ENCODE assay signal across 8 cellular contexts in the genomic region with DNA sequence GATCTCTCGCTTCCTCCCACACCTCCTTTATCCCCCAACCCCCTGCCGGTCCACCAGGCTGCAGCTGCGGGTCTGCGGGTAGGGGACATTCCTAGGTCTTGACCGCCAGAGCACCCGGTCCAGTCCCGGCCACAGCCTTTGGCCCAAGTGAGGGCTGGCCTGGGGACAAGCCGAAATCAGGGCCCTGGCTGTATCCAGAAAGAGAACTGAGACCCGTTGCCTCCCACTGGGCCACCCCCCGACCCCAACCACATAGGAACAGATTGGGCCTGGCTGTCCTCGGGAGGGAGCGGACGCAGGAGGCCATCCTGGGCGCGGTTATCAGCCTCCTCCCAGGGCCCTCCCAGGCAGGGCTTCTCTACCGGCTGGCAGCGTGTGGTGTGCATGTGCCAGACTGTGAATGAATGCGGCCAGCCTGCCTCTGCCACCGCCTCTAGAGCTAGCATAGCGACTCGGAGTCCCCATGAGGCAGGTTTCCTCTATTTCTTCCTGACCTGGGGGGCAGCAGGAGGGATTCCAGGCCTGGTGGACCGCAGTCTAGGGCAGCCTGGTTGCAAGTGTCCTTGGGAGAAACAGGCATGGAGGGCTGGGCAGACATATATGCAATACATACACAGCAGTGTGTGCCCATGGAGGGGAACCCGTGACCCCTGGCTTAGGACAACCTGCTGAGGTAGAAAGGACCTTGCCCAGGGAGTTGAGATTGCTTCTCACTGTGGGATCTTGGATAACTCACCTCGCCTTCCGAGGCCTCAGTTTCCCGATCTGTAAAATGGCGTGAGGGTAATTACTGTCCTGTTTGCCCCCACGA. TPM values are rescaled to one million over a fixed set of nuclear protein-coding genes. Genes with fewer than 3 reads are reported as not detected.
A peak's percentile ranks its signal among the peaks of the same experiment; 100 is the strongest.
DNase-seq lines count a peak whose midpoint lies in the region; ATAC-seq and TF ChIP-seq lines count a peak whose summit lies in the region.

No MANE protein-coding gene starts in this region.

- H3K9me3 Mint-ChIP-seq in activated CD8-positive, alpha-beta memory T cell treated with anti-CD3 and anti-CD28 coated beads, Interleukin-2, amount 10 ng/mL, durations not matched to agents 7 days and 5 days (ENCODE audit: low read depth): no peaks in the 10 kb centered on the region

- no peak for TF ChIP-seq CTCF in cardiac muscle cell (IDR thresholded peaks at IDR 0.05; ENCODE audit: low read depth, low read length)
- no peak for TF ChIP-seq CTCF in esophagus squamous epithelium (IDR thresholded peaks at IDR 0.05)

- ATAC-seq in Right ventricle myocardium inferior (no peak), GM21786 (IDR thresholded peaks at IDR 0.05; ENCODE audit: unreplicated experiment) (no peak)
- peak; percentile 17 for ATAC-seq in activated CD8-positive, alpha-beta memory T cell treated with anti-CD3 and anti-CD28 coated beads, Interleukin-2, amount 10 ng/mL, durations not matched to agents 7 days and 5 days

- CTCF ChIA-PET in activated CD8-positive, alpha-beta memory T cell treated with anti-CD3 and anti-CD28 coated beads, Interleukin-2, amount 10 ng/mL, durations not matched to agents 7 days and 5 days (lab: Charles Lee): interaction anchor here (1.0 to 1.8 kb wide), 3 partner anchors 38 to 39 kb away, joined by 4 read pairs; a partner anchor contains a TSS

- H3K27ac ChIP-seq in cardiac muscle cell (no peak overlapping the region), esophagus squamous epithelium (peak overlapping the region; percentile 86 to 94 (median 86))

- H3K4me3 ChIP-seq in cardiac muscle cell (peak overlapping the region; percentile 57), esophagus squamous epithelium (peak overlapping the region; percentile 54 to 78 (median 67))

- no peaks in the 10 kb centered on the region for H3K36me3 ChIP-seq in cardiac muscle cell
- peaks cover 0 to 1% (median 0%) of the 10 kb centered on the region in 3 donors for H3K36me3 ChIP-seq in esophagus squamous epithelium

- TF ChIP-seq POLR2A in esophagus squamous epithelium (IDR thresholded peaks at IDR 0.05): no peak

- peaks cover 37% of the 10 kb centered on the region for H3K4me1 Mint-ChIP-seq in activated CD8-positive, alpha-beta memory T cell treated with anti-CD3 and anti-CD28 coated beads, Interleukin-2, amount 10 ng/mL, durations not matched to agents 7 days and 5 days

- H3K4me3 Mint-ChIP-seq in activated CD8-positive, alpha-beta memory T cell treated with anti-CD3 and anti-CD28 coated beads, Interleukin-2, amount 10 ng/mL, durations not matched to agents 7 days and 5 days: peak overlapping the region; percentile 73

- peaks cover 38% of the 10 kb centered on the region for H3K27me3 Mint-ChIP-seq in activated CD8-positive, alpha-beta memory T cell treated with anti-CD3 and anti-CD28 coated beads, Interleukin-2, amount 10 ng/mL, durations not matched to agents 7 days and 5 days

- DNase-seq in cardiac muscle cell (ENCODE audit: low read depth in 1 of 2, low spot score in 1 of 2) (peak in 1 of 2 donors; percentile 50), Right ventricle myocardium inferior (ENCODE audit: missing footprints) (no peak), esophagus squamous epithelium (lab: John Stamatoyannopoulos, UW) (no peak), posterior cingulate gyrus (peak in 7 of 10 donors; percentile 26 to 91 (median 53)), NCI-H526 treated with DMSO at 0.1 percent for 48 hours (lab: John Stamatoyannopoulos, UW) (no peak), superior temporal gyrus (ENCODE audit: extremely low spot score) (no peak)
- peak; percentile 58 for DNase-seq in activated CD8-positive, alpha-beta memory T cell treated with anti-CD3 and anti-CD28 coated beads, Interleukin-2, amount 10 ng/mL, durations not matched to agents 7 days and 5 days

- 28 to 43% methylated on average over 6 to 12 of the region's 28 CpGs for WGBS in esophagus squamous epithelium, 2 donors

- H3K27me3 ChIP-seq in cardiac muscle cell (no peaks in the 10 kb centered on the region), esophagus squamous epithelium (peaks cover 0 to 68% (median 3%) of the 10 kb centered on the region in 4 donors)

- intact Hi-C loops in Right ventricle myocardium inferior (cut with DNase I): no loop called here
- intact Hi-C loops in esophagus squamous epithelium (cut with DNase I): no loop called here
- intact Hi-C loops in posterior cingulate gyrus (cut with DNase I): no loop called here

- peaks cover 15% of the 10 kb centered on the region for H3K4me1 ChIP-seq in cardiac muscle cell (ENCODE audit: low read depth)
- H3K4me1 ChIP-seq in esophagus squamous epithelium: peaks cover 26 to 93% (median 33%) of the 10 kb centered on the region in 3 donors

- H3K9me3 ChIP-seq in cardiac muscle cell (ENCODE audit: low read depth): no peaks in the 10 kb centered on the region
- H3K9me3 ChIP-seq in esophagus squamous epithelium: no peaks in the 10 kb centered on the region

- H3K27ac Mint-ChIP-seq in activated CD8-positive, alpha-beta memory T cell treated with anti-CD3 and anti-CD28 coated beads, Interleukin-2, amount 10 ng/mL, durations not matched to agents 7 days and 5 days: peak overlapping the region; percentile 40

- H3K36me3 Mint-ChIP-seq in activated CD8-positive, alpha-beta memory T cell treated with anti-CD3 and anti-CD28 coated beads, Interleukin-2, amount 10 ng/mL, durations not matched to agents 7 days and 5 days: no peaks in the 10 kb centered on the region

RNA-seq across cellular contexts. Expression of a gene that starts 1.2 kb away (rescaled TPM):
- total RNA-seq in cardiac muscle cell (11.6 and 13.7 TPM in 2 replicates), Right ventricle myocardium inferior (2.9 TPM), esophagus squamous epithelium (10 to 100 TPM; 14.0 to 32.6 (median 16.1) TPM)
- 5.7 and 6.1 TPM in 2 replicates for polyA plus RNA-seq in cardiac muscle cell
- total RNA-seq in activated CD8-positive, alpha-beta memory T cell treated with anti-CD3 and anti-CD28 coated beads, Interleukin-2, amount 10 ng/mL, durations not matched to agents 7 days and 5 days: 1 to 10 TPM in 1 of 2 experiments, under 1 TPM in 1; 0.99 to 1.1 TPM

RNA-seq across cellular contexts. Expression of a gene that starts 16.3 kb away (rescaled TPM):
- total RNA-seq in cardiac muscle cell: 49.7 and 58.8 TPM in 2 replicates
- 57.2 and 58.2 TPM in 2 replicates for polyA plus RNA-seq in cardiac muscle cell
- total RNA-seq in Right ventricle myocardium inferior: 35.2 TPM
- 1 to 10 TPM; 3.7 to 5.6 TPM for total RNA-seq in activated CD8-positive, alpha-beta memory T cell treated with anti-CD3 and anti-CD28 coated beads, Interleukin-2, amount 10 ng/mL, durations not matched to agents 7 days and 5 days
- 10 to 100 TPM; 43.9 to 88.1 (median 64.4) TPM for total RNA-seq in esophagus squamous epithelium

RNA-seq across cellular contexts. Expression of a gene that starts 39.2 kb away (rescaled TPM):
- total RNA-seq in cardiac muscle cell: 270 and 391 TPM in 2 replicates
- polyA plus RNA-seq in cardiac muscle cell: 232 and 239 TPM in 2 replicates
- 79.8 TPM for total RNA-seq in Right ventricle myocardium inferior
- 100 to 1,000 TPM; 144 to 168 TPM for total RNA-seq in activated CD8-positive, alpha-beta memory T cell treated with anti-CD3 and anti-CD28 coated beads, Interleukin-2, amount 10 ng/mL, durations not matched to agents 7 days and 5 days
- total RNA-seq in esophagus squamous epithelium: 100 to 1,000 TPM; 288 to 408 (median 358) TPM

Comparison
In these comparisons a context has a peak if more than half of its experiments do, and no peak if none do; other contexts are left out.
1. DNase-seq: peak in activated CD8-positive, alpha-beta memory T cell treated with anti-CD3 and anti-CD28 coated beads, Interleukin-2, amount 10 ng/mL, durations not matched to agents 7 days and 5 days (single experiment) and posterior cingulate gyrus (7 of 10); none in Right ventricle myocardium inferior (single experiment), esophagus squamous epithelium (single experiment), NCI-H526 treated with DMSO at 0.1 percent for 48 hours (single experiment) and superior temporal gyrus (single experiment).